ENCODE assay signal across 8 cellular contexts in genomic region chr15:62782100-62782791, GRCh38.
A peak's percentile ranks its signal among the peaks of the same experiment; 100 is the strongest.
DNase-seq lines count a peak whose midpoint lies in the region; ATAC-seq and TF ChIP-seq lines count a peak whose summit lies in the region.

No MANE protein-coding gene starts in this region.

- peak; percentile 92 to 93 for ATAC-seq in left cardiac atrium
- ATAC-seq in GM21360 (IDR thresholded peaks at IDR 0.05; ENCODE audit: unreplicated experiment): no peak
- no peak for ATAC-seq in HG02870 (IDR thresholded peaks at IDR 0.05; ENCODE audit: unreplicated experiment)

- in situ Hi-C loops in GM13976 (cut with MboI; ENCODE audit: low sequenced_read_pairs, unreplicated experiment): no loop called here

- intact Hi-C loops in left cardiac atrium (cut with DNase I): loop anchor here in 1 of 2 donors (2.0 to 5.0 kb wide), 3 partner anchors 60 to 311 kb away; no protein-coding TSS in a partner anchor

- DNase-seq in AG08396 (ENCODE audit: low spot score) (peak; percentile 77), GM13976 (ENCODE audit: low spot score) (peak; percentile 57), NCI-H2227 treated with DMSO at 0.1 percent for 48 hours (lab: John Stamatoyannopoulos, UW) (peak; percentile 1), amniotic stem cell (lab: John Stamatoyannopoulos, UW) (peak; percentile 78), left cardiac atrium (peak; percentile 86), renal cortical epithelial cell (ENCODE audit: low read depth) (peak; percentile 92)

- peak; percentile 12 for TF ChIP-seq CTCF in GM13976 (IDR thresholded peaks at IDR 0.05; ENCODE audit: borderline replicate concordance, control extremely low read depth, extremely low read depth, insufficient read depth, missing control alignments)

Comparison
In these comparisons a context has a peak if more than half of its experiments do, and no peak if none do; other contexts are left out.
1. DNase-seq: peak in every context shown above with its lines; median percentile 92 in renal cortical epithelial cell; 86 in left cardiac atrium; 78 in amniotic stem cell; 77 in AG08396; 57 in GM13976; 1 in NCI-H2227 treated with DMSO at 0.1 percent for 48 hours.
2. ATAC-seq: peak in left cardiac atrium (2 of 2); none in GM21360 (single experiment) and HG02870 (single experiment).